Comparison of ENCODE assay signal across 18 cellular contexts in genomic region chr7:107224374-107224773, GRCh38.
"Had no signal": no experiment of that assay in that cellular context is flagged by ENCODE, and none has a peak within 500 bp of the region (broad histone marks: within the 10 kb centered on the region; RNA-seq: fewer than 3 reads in every experiment).

No MANE protein-coding gene starts in this region.

- H3K27me3 Mint-ChIP-seq: activated naive CD8-positive, alpha-beta T cell treated with anti-CD3 and anti-CD28 coated beads for 36 hours had no signal

- H3K4me3 Mint-ChIP-seq: activated naive CD8-positive, alpha-beta T cell treated with anti-CD3 and anti-CD28 coated beads for 36 hours; activated T-helper 1 cell treated with anti-CD3 and anti-CD28 coated beads, Interleukin-12 subunit alpha, Interleukin-12 subunit beta, Interleukin-2, Interleukin-4 antibody, amounts not matched to agents 30 ng/mL and 10 ng/mL and 1 ng/mL, durations not matched to agents 14 hours and 24 hours and 36 hours; mesothelial cell of epicardium had no signal

- H3K27me3 ChIP-seq: brain microvascular endothelial cell, gastrocnemius medialis, hepatocyte, pancreas, tibial nerve had no signal

- H3K9me3 ChIP-seq: gastrocnemius medialis, lower lobe of right lung, pancreas, tibial nerve had no signal

- H3K27ac ChIP-seq: brain microvascular endothelial cell, gastrocnemius medialis, hepatocyte, lower lobe of right lung, pancreas, skin epidermis, tibial nerve had no signal

- H3K9me3 Mint-ChIP-seq: activated naive CD8-positive, alpha-beta T cell treated with anti-CD3 and anti-CD28 coated beads for 36 hours; activated T-helper 1 cell treated with anti-CD3 and anti-CD28 coated beads, Interleukin-12 subunit alpha, Interleukin-12 subunit beta, Interleukin-2, Interleukin-4 antibody, amounts not matched to agents 30 ng/mL and 10 ng/mL and 1 ng/mL, durations not matched to agents 14 hours and 24 hours and 36 hours had no signal

- H3K36me3 ChIP-seq: brain microvascular endothelial cell, gastrocnemius medialis, lower lobe of right lung had no signal

- H3K4me1 Mint-ChIP-seq: activated naive CD8-positive, alpha-beta T cell treated with anti-CD3 and anti-CD28 coated beads for 36 hours; mesothelial cell of epicardium had no signal

- DNase-seq: activated CD4-positive, alpha-beta T cell treated with anti-CD3 and anti-CD28 coated beads, Interleukin-2, amount 50 U/mL, for 1 hour; activated CD8-positive, alpha-beta memory T cell treated with anti-CD3 and anti-CD28 coated beads for 24 hours; activated naive CD8-positive, alpha-beta T cell treated with anti-CD3 and anti-CD28 coated beads for 36 hours; amygdala; brain microvascular endothelial cell; dermis blood vessel endothelial cell; erythroblast; gastrocnemius medialis; kidney; lower lobe of right lung; pancreas; stimulated activated CD4-positive, alpha-beta T cell treated with anti-CD3 and anti-CD28 coated beads, Interleukin-4, amount 100 ng/mL, for 24 hours; stimulated activated naive CD4-positive, alpha-beta T cell treated with Interleukin-2 at 50 U/mL for 16 hours had no signal

- H3K4me1 ChIP-seq: lower lobe of right lung, pancreas, tibial nerve had no signal

- H3K27ac Mint-ChIP-seq: activated naive CD8-positive, alpha-beta T cell treated with anti-CD3 and anti-CD28 coated beads for 36 hours; activated T-helper 1 cell treated with anti-CD3 and anti-CD28 coated beads, Interleukin-12 subunit alpha, Interleukin-12 subunit beta, Interleukin-2, Interleukin-4 antibody, amounts not matched to agents 30 ng/mL and 10 ng/mL and 1 ng/mL, durations not matched to agents 14 hours and 24 hours and 36 hours; mesothelial cell of epicardium had no signal

- H3K4me3 ChIP-seq: gastrocnemius medialis, hepatocyte, lower lobe of right lung, pancreas, skin epidermis, tibial nerve had no signal

- ATAC-seq: gastrocnemius medialis, lower lobe of right lung, pancreas had no signal
